1 cellular context compared by ENCODE assay signal in the genomic region with DNA sequence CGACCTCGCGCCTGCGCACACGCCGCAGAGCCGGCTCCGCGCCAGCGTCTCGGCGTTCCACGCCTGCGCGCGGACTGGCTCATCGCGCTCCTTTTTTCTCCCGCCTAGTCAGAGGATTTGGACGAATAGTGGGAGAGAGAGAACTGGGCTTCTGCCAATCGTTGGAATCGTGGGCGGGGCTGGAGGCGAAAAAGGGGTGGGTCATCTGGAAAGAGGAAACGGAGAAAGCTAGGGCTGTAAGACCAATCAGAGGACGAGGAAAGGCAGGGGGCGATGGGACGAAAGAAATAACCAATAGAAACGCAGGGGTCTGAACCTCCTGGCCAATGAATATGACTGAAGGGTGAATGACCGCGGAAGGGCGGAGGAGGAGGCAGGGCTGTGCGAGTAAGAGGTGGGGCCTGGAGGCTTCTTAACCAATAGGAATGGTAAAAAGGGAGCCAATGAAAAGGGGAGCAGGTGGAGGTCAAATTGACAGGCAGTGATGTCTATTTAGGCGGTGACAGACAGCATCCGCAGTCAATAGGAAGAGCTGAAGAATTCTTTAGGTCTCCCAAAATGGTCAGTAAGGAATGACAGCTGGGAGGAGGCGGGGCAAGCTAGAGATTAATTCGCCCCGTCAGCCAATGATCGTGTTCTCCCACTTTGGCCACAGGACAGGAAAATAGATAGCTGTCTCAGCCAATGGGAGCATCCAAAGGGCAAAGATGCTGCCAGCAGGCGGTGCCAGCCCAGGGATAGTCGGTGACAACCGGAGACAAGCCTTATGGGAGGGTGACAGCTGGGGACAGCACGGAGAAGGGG.
TF ChIP-seq lines count a peak whose summit lies in the region.

A gene with protein sequence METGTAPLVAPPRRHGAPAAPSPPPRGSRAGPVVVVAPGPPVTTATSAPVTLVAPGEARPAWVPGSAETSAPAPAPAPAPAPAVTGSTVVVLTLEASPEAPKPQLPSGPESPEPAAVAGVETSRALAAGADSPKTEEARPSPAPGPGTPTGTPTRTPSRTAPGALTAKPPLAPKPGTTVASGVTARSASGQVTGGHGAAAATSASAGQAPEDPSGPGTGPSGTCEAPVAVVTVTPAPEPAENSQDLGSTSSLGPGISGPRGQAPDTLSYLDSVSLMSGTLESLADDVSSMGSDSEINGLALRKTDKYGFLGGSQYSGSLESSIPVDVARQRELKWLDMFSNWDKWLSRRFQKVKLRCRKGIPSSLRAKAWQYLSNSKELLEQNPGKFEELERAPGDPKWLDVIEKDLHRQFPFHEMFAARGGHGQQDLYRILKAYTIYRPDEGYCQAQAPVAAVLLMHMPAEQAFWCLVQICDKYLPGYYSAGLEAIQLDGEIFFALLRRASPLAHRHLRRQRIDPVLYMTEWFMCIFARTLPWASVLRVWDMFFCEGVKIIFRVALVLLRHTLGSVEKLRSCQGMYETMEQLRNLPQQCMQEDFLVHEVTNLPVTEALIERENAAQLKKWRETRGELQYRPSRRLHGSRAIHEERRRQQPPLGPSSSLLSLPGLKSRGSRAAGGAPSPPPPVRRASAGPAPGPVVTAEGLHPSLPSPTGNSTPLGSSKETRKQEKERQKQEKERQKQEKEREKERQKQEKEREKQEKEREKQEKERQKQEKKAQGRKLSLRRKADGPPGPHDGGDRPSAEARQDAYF (minus strand): TSS at position 51 of the 804 bp plus-strand sequence. CDS start 311 bp downstream, outside the sequence.

TF ChIP-seq in HEK293, 187 proteins besides CTCF, POLR2A, EP300 and RAD21 (continued from another document and continues in another):
- TF ChIP-seq, protein P1, sequence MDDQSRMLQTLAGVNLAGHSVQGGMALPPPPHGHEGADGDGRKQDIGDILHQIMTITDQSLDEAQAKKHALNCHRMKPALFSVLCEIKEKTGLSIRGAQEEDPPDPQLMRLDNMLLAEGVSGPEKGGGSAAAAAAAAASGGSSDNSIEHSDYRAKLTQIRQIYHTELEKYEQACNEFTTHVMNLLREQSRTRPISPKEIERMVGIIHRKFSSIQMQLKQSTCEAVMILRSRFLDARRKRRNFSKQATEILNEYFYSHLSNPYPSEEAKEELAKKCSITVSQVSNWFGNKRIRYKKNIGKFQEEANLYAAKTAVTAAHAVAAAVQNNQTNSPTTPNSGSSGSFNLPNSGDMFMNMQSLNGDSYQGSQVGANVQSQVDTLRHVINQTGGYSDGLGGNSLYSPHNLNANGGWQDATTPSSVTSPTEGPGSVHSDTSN (CRISPR knock-in tag; IDR thresholded peaks at IDR 0.05): peak; percentile 97
- no peak for TF ChIP-seq ZNF501 (tag by site-specific recombination; IDR thresholded peaks at IDR 0.05)
- peak; percentile 80 for TF ChIP-seq ZFHX2 (tag by site-specific recombination; conservative IDR thresholded peaks at IDR 0.05)
- peak; percentile 89 for TF ChIP-seq ZNF76 (tag by site-specific recombination; IDR thresholded peaks at IDR 0.05; ENCODE audit: borderline replicate concordance, low read depth)
- TF ChIP-seq MEIS1 (CRISPR knock-in tag; IDR thresholded peaks at IDR 0.05; ENCODE audit: borderline replicate concordance): no peak
- TF ChIP-seq ZEB2 (tag by site-specific recombination; IDR thresholded peaks at IDR 0.05): no peak; the same call in 1 of the 2 replicates
- TF ChIP-seq ZNF146 (tag by site-specific recombination; IDR thresholded peaks at IDR 0.05): no peak
- peak; percentile 99 for TF ChIP-seq HIC1 (tag by site-specific recombination; IDR thresholded peaks at IDR 0.05)
- TF ChIP-seq TCF7L2 (IDR thresholded peaks at IDR 0.05; ENCODE audit: borderline replicate concordance, low read depth, low read length): no peak
- no peak for TF ChIP-seq ZNF214 (tag by site-specific recombination; IDR thresholded peaks at IDR 0.05; ENCODE audit: borderline replicate concordance)
- no peak for TF ChIP-seq ZNF530 (tag by site-specific recombination; IDR thresholded peaks at IDR 0.05; ENCODE audit: low read depth)
- TF ChIP-seq ZNF366 (tag by site-specific recombination; conservative IDR thresholded peaks at IDR 0.05): peak; percentile 91
- TF ChIP-seq, protein P2, sequence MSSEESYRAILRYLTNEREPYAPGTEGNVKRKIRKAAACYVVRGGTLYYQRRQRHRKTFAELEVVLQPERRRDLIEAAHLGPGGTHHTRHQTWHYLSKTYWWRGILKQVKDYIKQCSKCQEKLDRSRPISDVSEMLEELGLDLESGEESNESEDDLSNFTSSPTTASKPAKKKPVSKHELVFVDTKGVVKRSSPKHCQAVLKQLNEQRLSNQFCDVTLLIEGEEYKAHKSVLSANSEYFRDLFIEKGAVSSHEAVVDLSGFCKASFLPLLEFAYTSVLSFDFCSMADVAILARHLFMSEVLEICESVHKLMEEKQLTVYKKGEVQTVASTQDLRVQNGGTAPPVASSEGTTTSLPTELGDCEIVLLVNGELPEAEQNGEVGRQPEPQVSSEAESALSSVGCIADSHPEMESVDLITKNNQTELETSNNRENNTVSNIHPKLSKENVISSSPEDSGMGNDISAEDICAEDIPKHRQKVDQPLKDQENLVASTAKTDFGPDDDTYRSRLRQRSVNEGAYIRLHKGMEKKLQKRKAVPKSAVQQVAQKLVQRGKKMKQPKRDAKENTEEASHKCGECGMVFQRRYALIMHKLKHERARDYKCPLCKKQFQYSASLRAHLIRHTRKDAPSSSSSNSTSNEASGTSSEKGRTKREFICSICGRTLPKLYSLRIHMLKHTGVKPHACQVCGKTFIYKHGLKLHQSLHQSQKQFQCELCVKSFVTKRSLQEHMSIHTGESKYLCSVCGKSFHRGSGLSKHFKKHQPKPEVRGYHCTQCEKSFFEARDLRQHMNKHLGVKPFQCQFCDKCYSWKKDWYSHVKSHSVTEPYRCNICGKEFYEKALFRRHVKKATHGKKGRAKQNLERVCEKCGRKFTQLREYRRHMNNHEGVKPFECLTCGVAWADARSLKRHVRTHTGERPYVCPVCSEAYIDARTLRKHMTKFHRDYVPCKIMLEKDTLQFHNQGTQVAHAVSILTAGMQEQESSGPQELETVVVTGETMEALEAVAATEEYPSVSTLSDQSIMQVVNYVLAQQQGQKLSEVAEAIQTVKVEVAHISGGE (tag by site-specific recombination; conservative IDR thresholded peaks at IDR 0.05; ENCODE audit: low read depth): no peak
- peak; percentile 38; the same call in 1 of the 2 replicates for TF ChIP-seq IKZF3 (tag by site-specific recombination; IDR thresholded peaks at IDR 0.05)
- TF ChIP-seq KLF10 (tag by site-specific recombination; IDR thresholded peaks at IDR 0.05): peak; percentile 91
- no peak for TF ChIP-seq ZBTB20 (tag by site-specific recombination; IDR thresholded peaks at IDR 0.05)
- peak; percentile 92 for TF ChIP-seq ZNF561 (tag by site-specific recombination; IDR thresholded peaks at IDR 0.05; ENCODE audit: borderline replicate concordance)
- no peak for TF ChIP-seq PATZ1 (tag by site-specific recombination; IDR thresholded peaks at IDR 0.05)
- TF ChIP-seq ZNF202 (tag by site-specific recombination; IDR thresholded peaks at IDR 0.05; ENCODE audit: borderline replicate concordance): no peak
- no peak for TF ChIP-seq ZNF692 (tag by site-specific recombination; IDR thresholded peaks at IDR 0.05)
- TF ChIP-seq ZNF621 (tag by site-specific recombination; IDR thresholded peaks at IDR 0.05): no peak
- peak; percentile 87; the same call in 1 of the 2 replicates for TF ChIP-seq GLIS2 (tag by site-specific recombination; IDR thresholded peaks at IDR 0.05)
- TF ChIP-seq ZNF140 (tag by site-specific recombination; IDR thresholded peaks at IDR 0.05): no peak
- TF ChIP-seq KLF7 (tag by site-specific recombination; IDR thresholded peaks at IDR 0.05; ENCODE audit: borderline replicate concordance): no peak
- TF ChIP-seq, protein P3, sequence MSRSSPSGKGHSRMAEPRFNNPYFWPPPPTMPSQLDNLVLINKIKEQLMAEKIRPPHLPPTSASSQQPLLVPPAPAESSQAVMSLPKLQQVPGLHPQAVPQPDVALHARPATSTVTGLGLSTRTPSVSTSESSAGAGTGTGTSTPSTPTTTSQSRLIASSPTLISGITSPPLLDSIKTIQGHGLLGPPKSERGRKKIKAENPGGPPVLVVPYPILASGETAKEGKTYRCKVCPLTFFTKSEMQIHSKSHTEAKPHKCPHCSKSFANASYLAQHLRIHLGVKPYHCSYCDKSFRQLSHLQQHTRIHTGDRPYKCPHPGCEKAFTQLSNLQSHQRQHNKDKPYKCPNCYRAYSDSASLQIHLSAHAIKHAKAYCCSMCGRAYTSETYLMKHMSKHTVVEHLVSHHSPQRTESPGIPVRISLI (tag by site-specific recombination; IDR thresholded peaks at IDR 0.05): no peak
- no peak for TF ChIP-seq HOXD13 (CRISPR knock-in tag; IDR thresholded peaks at IDR 0.05; ENCODE audit: borderline replicate concordance)
- no peak for TF ChIP-seq ZNF404 (tag by site-specific recombination; IDR thresholded peaks at IDR 0.05)
- TF ChIP-seq ZNF341 (tag by site-specific recombination; IDR thresholded peaks at IDR 0.05; ENCODE audit: low read depth): peak; percentile 56
- no peak for TF ChIP-seq ZNF529 (tag by site-specific recombination; IDR thresholded peaks at IDR 0.05; ENCODE audit: insufficient replicate concordance)
- no peak for TF ChIP-seq BCL6B (tag by site-specific recombination; IDR thresholded peaks at IDR 0.05)
- TF ChIP-seq HOXA7 (CRISPR knock-in tag; IDR thresholded peaks at IDR 0.05; ENCODE audit: borderline replicate concordance): no peak
- TF ChIP-seq ZNF23 (tag by site-specific recombination; IDR thresholded peaks at IDR 0.05; ENCODE audit: borderline replicate concordance): no peak
- TF ChIP-seq ZNF677 (tag by site-specific recombination; IDR thresholded peaks at IDR 0.05): no peak
- no peak for TF ChIP-seq ZNF645 (tag by site-specific recombination; IDR thresholded peaks at IDR 0.05)
- TF ChIP-seq ZNF654 (tag by site-specific recombination; IDR thresholded peaks at IDR 0.05; ENCODE audit: low read depth): no peak
- TF ChIP-seq ZNF785 (tag by site-specific recombination; IDR thresholded peaks at IDR 0.05): no peak
- TF ChIP-seq ZNF157 (tag by site-specific recombination; IDR thresholded peaks at IDR 0.05): no peak
- peak; percentile 63 for TF ChIP-seq ZXDB (tag by site-specific recombination; IDR thresholded peaks at IDR 0.05)
- peak; percentile 100 for TF ChIP-seq HOXC10 (CRISPR knock-in tag; IDR thresholded peaks at IDR 0.05)
- TF ChIP-seq ZNF350 (tag by site-specific recombination; IDR thresholded peaks at IDR 0.05): no peak
- TF ChIP-seq EGR2 (tag by site-specific recombination; IDR thresholded peaks at IDR 0.05; ENCODE audit: low read depth): peak; percentile 91
- no peak for TF ChIP-seq ZNF48 (tag by site-specific recombination; IDR thresholded peaks at IDR 0.05)
- no peak for TF ChIP-seq ZNF174 (tag by site-specific recombination; IDR thresholded peaks at IDR 0.05)
- no peak for TF ChIP-seq BCL11B (tag by site-specific recombination; IDR thresholded peaks at IDR 0.05; ENCODE audit: low read depth)
- no peak for TF ChIP-seq ZNF837 (tag by site-specific recombination; IDR thresholded peaks at IDR 0.05)
